ENCODE assay signal across 12 cellular contexts in genomic region chr13:50198508-50198907, GRCh38.
DNase-seq lines count a peak whose midpoint lies in the region; ATAC-seq and TF ChIP-seq lines count a peak whose summit lies in the region.
"Had no signal": no experiment of that assay in that cellular context is flagged by ENCODE, and none has a peak within 500 bp of the region (broad histone marks: within the 10 kb centered on the region; RNA-seq: fewer than 3 reads in every experiment).

No MANE protein-coding gene starts in this region.

- H3K18ac ChIP-seq in IMR-90 (ENCODE audit: low read depth, low read length): no peak overlapping the region

- H2AK5ac ChIP-seq in IMR-90 (ENCODE audit: low read depth, low read length): no peak overlapping the region

- H3K9me1 ChIP-seq in IMR-90 (ENCODE audit: insufficient read depth, low read length): no peaks in the 10 kb centered on the region

- no peak overlapping the region for H2AFZ ChIP-seq in IMR-90 (replicated peaks; ENCODE audit: low read length, poor library complexity)

- H4K20me1 ChIP-seq in IMR-90 (ENCODE audit: insufficient read depth, low read length): no peaks in the 10 kb centered on the region

- no peak overlapping the region for H3K14ac ChIP-seq in IMR-90 (replicated peaks; ENCODE audit: low read depth, low read length)

- H3K27ac ChIP-seq in IMR-90 (ENCODE audit: insufficient read depth, low read length) (no peak overlapping the region), RWPE1 (no peak overlapping the region)
- H3K27ac ChIP-seq: Peyer's patch had no signal

- H4K91ac ChIP-seq in IMR-90 (ENCODE audit: insufficient read depth, low read depth, low read length): no peak overlapping the region

- dilution Hi-C loops in IMR-90 (cut with HindIII; ENCODE audit: low sequenced_read_pairs, unreplicated experiment): no loop called here

- H3K4me3 Mint-ChIP-seq in natural killer cell treated with Interleukin-12 subunit alpha and Interleukin-12 subunit beta and Interleukin-15 and Interleukin-18, amount 100 ng/mL, for 72 hours: no peak overlapping the region
- H3K4me3 Mint-ChIP-seq: stimulated activated naive CD8-positive, alpha-beta T cell treated with anti-CD3 and anti-CD28 coated beads, Interleukin-15, amount 100 ng/mL, for 72 hours had no signal

- no peaks in the 10 kb centered on the region for H3K9me3 ChIP-seq in IMR-90 (ENCODE audit: control insufficient read depth, insufficient read depth, low read length)
- H3K9me3 ChIP-seq: Peyer's patch had no signal

- no peaks in the 10 kb centered on the region for H3K36me3 Mint-ChIP-seq in natural killer cell treated with Interleukin-12 subunit alpha and Interleukin-12 subunit beta and Interleukin-15 and Interleukin-18, amount 100 ng/mL, for 72 hours

- no peak for TF ChIP-seq POLR2A in IMR-90 (IDR thresholded peaks at IDR 0.05; ENCODE audit: low read depth, low read length)

- no peak overlapping the region for H4K5ac ChIP-seq in IMR-90 (ENCODE audit: low read depth, low read length)

- H2BK5ac ChIP-seq in IMR-90 (ENCODE audit: low read depth, low read length, poor library complexity, severe bottlenecking): no peak overlapping the region

- H3K4ac ChIP-seq in IMR-90 (ENCODE audit: low read depth, low read length): no peak overlapping the region

- DNase-seq in CD1c-positive myeloid dendritic cell (ENCODE audit: extremely low spot score) (peak; percentile 68), IMR-90 (peak; percentile 20), RWPE1 (ENCODE audit: low spot score) (peak; percentile 72), fibroblast of the aortic adventitia (ENCODE audit: low read depth) (peak; percentile 92)
- DNase-seq in natural killer cell treated with Interleukin-12 subunit alpha and Interleukin-12 subunit beta and Interleukin-15 and Interleukin-18, amount 100 ng/mL, for 72 hours (ENCODE audit: low spot score): no peak
- DNase-seq: activated T-cell treated with anti-CD3 and anti-CD28 coated beads, Interleukin-2, amount 50 U/mL, for 1 hour; DMS79; Peyer's patch; stimulated activated CD4-positive, alpha-beta T cell treated with anti-CD3 and anti-CD28 coated beads, Interleukin-4, amount 100 ng/mL, for 24 hours; stimulated activated naive CD8-positive, alpha-beta T cell treated with anti-CD3 and anti-CD28 coated beads, Interleukin-15, amount 100 ng/mL, for 72 hours had no signal

- CTCF ChIA-PET in IMR-90 (lab: Yijun Ruan, JAX) (no interaction called here), RWPE1 (lab: Yijun Ruan, JAX) (no interaction called here)

- peaks cover 6% of the 10 kb centered on the region; the same call in 1 of the 2 replicates for H3K27me3 ChIP-seq in IMR-90 (ENCODE audit: control insufficient read depth, insufficient read depth, low read length)
- H3K27me3 ChIP-seq: Peyer's patch had no signal

- no peak overlapping the region for H3K9ac ChIP-seq in IMR-90 (ENCODE audit: low read depth, low read length)

- no peaks in the 10 kb centered on the region for H3K9me3 Mint-ChIP-seq in natural killer cell treated with Interleukin-12 subunit alpha and Interleukin-12 subunit beta and Interleukin-15 and Interleukin-18, amount 100 ng/mL, for 72 hours
- H3K9me3 Mint-ChIP-seq: stimulated activated naive CD8-positive, alpha-beta T cell treated with anti-CD3 and anti-CD28 coated beads, Interleukin-15, amount 100 ng/mL, for 72 hours had no signal

- 100% methylated on average over 1 of the region's 2 CpGs; no CpG with 5 or more reads in 1 of the 2 experiments for WGBS in IMR-90 (ENCODE audit: extremely low coverage in 2 of 2, insufficient read length in 1 of 2), 2 experiments

- H3K4me1 ChIP-seq in IMR-90 (ENCODE audit: control insufficient read depth, insufficient read depth, low read length): no peaks in the 10 kb centered on the region
- H3K4me1 ChIP-seq: Peyer's patch had no signal

- H2BK20ac ChIP-seq in IMR-90 (ENCODE audit: low read depth, low read length): no peak overlapping the region

- no peak overlapping the region for H2BK15ac ChIP-seq in IMR-90 (ENCODE audit: low read depth, low read length)

- H3K56ac ChIP-seq in IMR-90 (ENCODE audit: extremely low read depth, insufficient read depth, low read length): no peak overlapping the region

- in situ Hi-C loops in IMR-90 (cut with MboI; ENCODE audit: low sequenced_read_pairs): no loop called here

- POLR2A ChIA-PET in IMR-90 (lab: Charles Lee; ENCODE audit: unreplicated experiment) (no interaction called here), RWPE1 (lab: Yijun Ruan, JAX; ENCODE audit: low non-redundant PET) (no interaction called here)

- no TSS peak for BruUV-seq in IMR-90 (replicated peaks; lab: Mats Ljungman, UMichigan)

- no peak for TF ChIP-seq CTCF in IMR-90 (conservative IDR thresholded peaks at IDR 0.05; ENCODE audit: low read depth, low read length)
- no peak for TF ChIP-seq CTCF in RWPE1 (conservative IDR thresholded peaks at IDR 0.05; ENCODE audit: low read depth)
- no peak for TF ChIP-seq CTCF in fibroblast of the aortic adventitia (IDR thresholded peaks at IDR 0.05; ENCODE audit: insufficient read depth, low read length)

- H2BK120ac ChIP-seq in IMR-90 (ENCODE audit: low read depth, low read length): no peak overlapping the region

- H3K23ac ChIP-seq in IMR-90 (ENCODE audit: low read depth, low read length): no peak overlapping the region

- H3K4me3 ChIP-seq in IMR-90 (ENCODE audit: insufficient read depth, low read depth, low read length): no peak overlapping the region
- H3K4me3 ChIP-seq in fibroblast of the aortic adventitia (ENCODE audit: low read depth, low read length): no peak overlapping the region
- H3K4me3 ChIP-seq: Peyer's patch had no signal

- H3K27ac Mint-ChIP-seq in natural killer cell treated with Interleukin-12 subunit alpha and Interleukin-12 subunit beta and Interleukin-15 and Interleukin-18, amount 100 ng/mL, for 72 hours: no peak overlapping the region
- H3K27ac Mint-ChIP-seq: stimulated activated naive CD8-positive, alpha-beta T cell treated with anti-CD3 and anti-CD28 coated beads, Interleukin-15, amount 100 ng/mL, for 72 hours had no signal

- no peak for TF ChIP-seq RAD21 in IMR-90 (IDR thresholded peaks at IDR 0.05; ENCODE audit: low read length)

- intact Hi-C loops in IMR-90 (cut with micrococcal nuclease): no loop called here

- ATAC-seq in IMR-90 (ENCODE audit: low read depth) (no peak), HG03520 (IDR thresholded peaks at IDR 0.05; ENCODE audit: unreplicated experiment) (no peak), SK-N-SH treated with all-trans-retinoic acid at 6 μM for 48 hours (no peak)
- no peak for ATAC-seq in natural killer cell treated with Interleukin-12 subunit alpha and Interleukin-12 subunit beta and Interleukin-15 and Interleukin-18, amount 100 ng/mL, for 72 hours
- ATAC-seq: stimulated activated naive CD8-positive, alpha-beta T cell treated with anti-CD3 and anti-CD28 coated beads, Interleukin-15, amount 100 ng/mL, for 72 hours had no signal

- H4K8ac ChIP-seq in IMR-90 (ENCODE audit: low read depth in 2 of 2, low read length in 2 of 2): no peak overlapping the region

- H3K79me1 ChIP-seq in IMR-90 (ENCODE audit: low read depth in 1 of 2, low read length in 2 of 2): no peaks in the 10 kb centered on the region

- H2AK9ac ChIP-seq in IMR-90 (replicated peaks; ENCODE audit: low read depth, low read length, poor library complexity): no peak overlapping the region

- peaks cover 6% of the 10 kb centered on the region in 2 donors for H3K27me3 Mint-ChIP-seq in natural killer cell treated with Interleukin-12 subunit alpha and Interleukin-12 subunit beta and Interleukin-15 and Interleukin-18, amount 100 ng/mL, for 72 hours

- H3K4me1 Mint-ChIP-seq in natural killer cell treated with Interleukin-12 subunit alpha and Interleukin-12 subunit beta and Interleukin-15 and Interleukin-18, amount 100 ng/mL, for 72 hours (ENCODE audit: low read depth in 2 of 2): peaks cover 5 to 9% of the 10 kb centered on the region in 2 donors
- H3K4me1 Mint-ChIP-seq: stimulated activated naive CD8-positive, alpha-beta T cell treated with anti-CD3 and anti-CD28 coated beads, Interleukin-15, amount 100 ng/mL, for 72 hours had no signal

- H3K36me3 ChIP-seq in IMR-90 (ENCODE audit: control insufficient read depth, insufficient read depth, low read length): no peaks in the 10 kb centered on the region
- H3K36me3 ChIP-seq: Peyer's patch had no signal

- no peak overlapping the region for H3K4me2 ChIP-seq in IMR-90 (ENCODE audit: low read depth, low read length)

TF ChIP-seq in IMR-90, 13 proteins besides CTCF, POLR2A, EP300 and RAD21 (continues in another document):
- TF ChIP-seq BHLHE40 (IDR thresholded peaks at IDR 0.05; ENCODE audit: low read depth, low read length) (no peak), ELK1 (IDR thresholded peaks at IDR 0.05; ENCODE audit: borderline replicate concordance, low read depth, low read length) (no peak), FOS (IDR thresholded peaks at IDR 0.05; ENCODE audit: low read depth, low read length) (no peak), MXI1 (IDR thresholded peaks at IDR 0.05; ENCODE audit: borderline replicate concordance, low read depth, low read length) (no peak)

TF ChIP-seq in SK-N-SH treated with all-trans-retinoic acid at 6 μM for 48 hours, 23 proteins besides CTCF, POLR2A, EP300 and RAD21 (continues in another document):
- no peak for TF ChIP-seq PATZ1 (CRISPR knock-in tag; IDR thresholded peaks at IDR 0.05; ENCODE audit: borderline replicate concordance)
- no peak for TF ChIP-seq OSR1 (CRISPR knock-in tag; IDR thresholded peaks at IDR 0.05)
- no peak for TF ChIP-seq ZNF8 (CRISPR knock-in tag; IDR thresholded peaks at IDR 0.05)
- no peak for TF ChIP-seq BACH2 (CRISPR knock-in tag; IDR thresholded peaks at IDR 0.05; ENCODE audit: borderline replicate concordance)
- no peak for TF ChIP-seq ZFP3 (CRISPR knock-in tag; IDR thresholded peaks at IDR 0.05)
- TF ChIP-seq PPARA (CRISPR knock-in tag; IDR thresholded peaks at IDR 0.05; ENCODE audit: borderline replicate concordance): no peak
- no peak for TF ChIP-seq ZC3H10 (CRISPR knock-in tag; IDR thresholded peaks at IDR 0.05)
- no peak for TF ChIP-seq ZNF70 (CRISPR knock-in tag; IDR thresholded peaks at IDR 0.05)
